ENCODE assay signal across 1 cellular context in the genomic region with DNA sequence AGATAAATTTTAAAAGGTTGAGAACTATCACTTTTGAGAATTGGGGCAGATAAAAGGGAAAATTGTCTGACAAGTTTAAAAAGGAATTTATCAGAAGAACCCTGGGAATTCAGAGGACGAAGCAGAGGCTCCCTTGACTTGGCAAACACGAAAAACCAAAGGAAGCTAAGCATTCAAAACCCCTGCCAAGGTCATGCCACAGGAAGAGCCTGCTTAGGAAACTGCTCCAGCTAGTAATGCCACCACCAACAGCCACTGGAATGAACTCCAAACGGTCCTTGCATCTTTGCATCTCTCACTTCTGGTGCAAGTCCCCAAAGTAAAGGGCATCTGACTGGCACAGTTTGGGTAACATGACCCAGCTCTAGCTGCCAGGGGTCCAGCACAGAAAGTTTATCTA.
TF ChIP-seq lines count a peak whose summit lies in the region.

No MANE protein-coding gene starts in this region.

TF ChIP-seq in GM23338, 12 proteins besides CTCF, POLR2A, EP300 and RAD21 (continued from another document):
- TF ChIP-seq, protein P1, sequence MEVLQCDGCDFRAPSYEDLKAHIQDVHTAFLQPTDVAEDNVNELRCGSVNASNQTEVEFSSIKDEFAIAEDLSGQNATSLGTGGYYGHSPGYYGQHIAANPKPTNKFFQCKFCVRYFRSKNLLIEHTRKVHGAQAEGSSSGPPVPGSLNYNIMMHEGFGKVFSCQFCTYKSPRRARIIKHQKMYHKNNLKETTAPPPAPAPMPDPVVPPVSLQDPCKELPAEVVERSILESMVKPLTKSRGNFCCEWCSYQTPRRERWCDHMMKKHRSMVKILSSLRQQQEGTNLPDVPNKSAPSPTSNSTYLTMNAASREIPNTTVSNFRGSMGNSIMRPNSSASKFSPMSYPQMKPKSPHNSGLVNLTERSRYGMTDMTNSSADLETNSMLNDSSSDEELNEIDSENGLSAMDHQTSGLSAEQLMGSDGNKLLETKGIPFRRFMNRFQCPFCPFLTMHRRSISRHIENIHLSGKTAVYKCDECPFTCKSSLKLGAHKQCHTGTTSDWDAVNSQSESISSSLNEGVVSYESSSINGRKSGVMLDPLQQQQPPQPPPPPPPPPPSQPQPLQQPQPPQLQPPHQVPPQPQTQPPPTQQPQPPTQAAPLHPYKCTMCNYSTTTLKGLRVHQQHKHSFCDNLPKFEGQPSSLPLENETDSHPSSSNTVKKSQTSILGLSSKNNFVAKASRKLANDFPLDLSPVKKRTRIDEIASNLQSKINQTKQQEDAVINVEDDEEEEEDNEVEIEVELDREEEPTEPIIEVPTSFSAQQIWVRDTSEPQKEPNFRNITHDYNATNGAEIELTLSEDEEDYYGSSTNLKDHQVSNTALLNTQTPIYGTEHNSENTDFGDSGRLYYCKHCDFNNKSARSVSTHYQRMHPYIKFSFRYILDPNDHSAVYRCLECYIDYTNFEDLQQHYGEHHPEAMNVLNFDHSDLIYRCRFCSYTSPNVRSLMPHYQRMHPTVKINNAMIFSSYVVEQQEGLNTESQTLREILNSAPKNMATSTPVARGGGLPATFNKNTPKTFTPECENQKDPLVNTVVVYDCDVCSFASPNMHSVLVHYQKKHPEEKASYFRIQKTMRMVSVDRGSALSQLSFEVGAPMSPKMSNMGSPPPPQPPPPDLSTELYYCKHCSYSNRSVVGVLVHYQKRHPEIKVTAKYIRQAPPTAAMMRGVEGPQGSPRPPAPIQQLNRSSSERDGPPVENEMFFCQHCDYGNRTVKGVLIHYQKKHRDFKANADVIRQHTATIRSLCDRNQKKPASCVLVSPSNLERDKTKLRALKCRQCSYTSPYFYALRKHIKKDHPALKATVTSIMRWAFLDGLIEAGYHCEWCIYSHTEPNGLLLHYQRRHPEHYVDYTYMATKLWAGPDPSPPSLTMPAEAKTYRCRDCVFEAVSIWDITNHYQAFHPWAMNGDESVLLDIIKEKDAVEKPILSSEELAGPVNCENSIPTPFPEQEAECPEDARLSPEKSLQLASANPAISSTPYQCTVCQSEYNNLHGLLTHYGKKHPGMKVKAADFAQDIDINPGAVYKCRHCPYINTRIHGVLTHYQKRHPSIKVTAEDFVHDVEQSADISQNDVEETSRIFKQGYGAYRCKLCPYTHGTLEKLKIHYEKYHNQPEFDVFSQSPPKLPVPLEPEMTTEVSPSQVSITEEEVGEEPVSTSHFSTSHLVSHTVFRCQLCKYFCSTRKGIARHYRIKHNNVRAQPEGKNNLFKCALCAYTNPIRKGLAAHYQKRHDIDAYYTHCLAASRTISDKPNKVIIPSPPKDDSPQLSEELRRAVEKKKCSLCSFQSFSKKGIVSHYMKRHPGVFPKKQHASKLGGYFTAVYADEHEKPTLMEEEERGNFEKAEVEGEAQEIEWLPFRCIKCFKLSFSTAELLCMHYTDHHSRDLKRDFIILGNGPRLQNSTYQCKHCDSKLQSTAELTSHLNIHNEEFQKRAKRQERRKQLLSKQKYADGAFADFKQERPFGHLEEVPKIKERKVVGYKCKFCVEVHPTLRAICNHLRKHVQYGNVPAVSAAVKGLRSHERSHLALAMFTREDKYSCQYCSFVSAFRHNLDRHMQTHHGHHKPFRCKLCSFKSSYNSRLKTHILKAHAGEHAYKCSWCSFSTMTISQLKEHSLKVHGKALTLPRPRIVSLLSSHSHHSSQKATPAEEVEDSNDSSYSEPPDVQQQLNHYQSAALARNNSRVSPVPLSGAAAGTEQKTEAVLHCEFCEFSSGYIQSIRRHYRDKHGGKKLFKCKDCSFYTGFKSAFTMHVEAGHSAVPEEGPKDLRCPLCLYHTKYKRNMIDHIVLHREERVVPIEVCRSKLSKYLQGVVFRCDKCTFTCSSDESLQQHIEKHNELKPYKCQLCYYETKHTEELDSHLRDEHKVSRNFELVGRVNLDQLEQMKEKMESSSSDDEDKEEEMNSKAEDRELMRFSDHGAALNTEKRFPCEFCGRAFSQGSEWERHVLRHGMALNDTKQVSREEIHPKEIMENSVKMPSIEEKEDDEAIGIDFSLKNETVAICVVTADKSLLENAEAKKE (CRISPR knock-in tag; IDR thresholded peaks at IDR 0.05): no peak
- TF ChIP-seq POLR2AphosphoS5 (IDR thresholded peaks at IDR 0.05; ENCODE audit: low read depth) (no peak), EZH2 (IDR thresholded peaks at IDR 0.05; ENCODE audit: low read depth, unreplicated experiment) (no peak)
- TF ChIP-seq, protein P2, sequence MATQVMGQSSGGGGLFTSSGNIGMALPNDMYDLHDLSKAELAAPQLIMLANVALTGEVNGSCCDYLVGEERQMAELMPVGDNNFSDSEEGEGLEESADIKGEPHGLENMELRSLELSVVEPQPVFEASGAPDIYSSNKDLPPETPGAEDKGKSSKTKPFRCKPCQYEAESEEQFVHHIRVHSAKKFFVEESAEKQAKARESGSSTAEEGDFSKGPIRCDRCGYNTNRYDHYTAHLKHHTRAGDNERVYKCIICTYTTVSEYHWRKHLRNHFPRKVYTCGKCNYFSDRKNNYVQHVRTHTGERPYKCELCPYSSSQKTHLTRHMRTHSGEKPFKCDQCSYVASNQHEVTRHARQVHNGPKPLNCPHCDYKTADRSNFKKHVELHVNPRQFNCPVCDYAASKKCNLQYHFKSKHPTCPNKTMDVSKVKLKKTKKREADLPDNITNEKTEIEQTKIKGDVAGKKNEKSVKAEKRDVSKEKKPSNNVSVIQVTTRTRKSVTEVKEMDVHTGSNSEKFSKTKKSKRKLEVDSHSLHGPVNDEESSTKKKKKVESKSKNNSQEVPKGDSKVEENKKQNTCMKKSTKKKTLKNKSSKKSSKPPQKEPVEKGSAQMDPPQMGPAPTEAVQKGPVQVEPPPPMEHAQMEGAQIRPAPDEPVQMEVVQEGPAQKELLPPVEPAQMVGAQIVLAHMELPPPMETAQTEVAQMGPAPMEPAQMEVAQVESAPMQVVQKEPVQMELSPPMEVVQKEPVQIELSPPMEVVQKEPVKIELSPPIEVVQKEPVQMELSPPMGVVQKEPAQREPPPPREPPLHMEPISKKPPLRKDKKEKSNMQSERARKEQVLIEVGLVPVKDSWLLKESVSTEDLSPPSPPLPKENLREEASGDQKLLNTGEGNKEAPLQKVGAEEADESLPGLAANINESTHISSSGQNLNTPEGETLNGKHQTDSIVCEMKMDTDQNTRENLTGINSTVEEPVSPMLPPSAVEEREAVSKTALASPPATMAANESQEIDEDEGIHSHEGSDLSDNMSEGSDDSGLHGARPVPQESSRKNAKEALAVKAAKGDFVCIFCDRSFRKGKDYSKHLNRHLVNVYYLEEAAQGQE (IDR thresholded peaks at IDR 0.05; ENCODE audit: unreplicated experiment): no peak
